Comparison of ENCODE assay signal across 19 cellular contexts in the genomic region with DNA sequence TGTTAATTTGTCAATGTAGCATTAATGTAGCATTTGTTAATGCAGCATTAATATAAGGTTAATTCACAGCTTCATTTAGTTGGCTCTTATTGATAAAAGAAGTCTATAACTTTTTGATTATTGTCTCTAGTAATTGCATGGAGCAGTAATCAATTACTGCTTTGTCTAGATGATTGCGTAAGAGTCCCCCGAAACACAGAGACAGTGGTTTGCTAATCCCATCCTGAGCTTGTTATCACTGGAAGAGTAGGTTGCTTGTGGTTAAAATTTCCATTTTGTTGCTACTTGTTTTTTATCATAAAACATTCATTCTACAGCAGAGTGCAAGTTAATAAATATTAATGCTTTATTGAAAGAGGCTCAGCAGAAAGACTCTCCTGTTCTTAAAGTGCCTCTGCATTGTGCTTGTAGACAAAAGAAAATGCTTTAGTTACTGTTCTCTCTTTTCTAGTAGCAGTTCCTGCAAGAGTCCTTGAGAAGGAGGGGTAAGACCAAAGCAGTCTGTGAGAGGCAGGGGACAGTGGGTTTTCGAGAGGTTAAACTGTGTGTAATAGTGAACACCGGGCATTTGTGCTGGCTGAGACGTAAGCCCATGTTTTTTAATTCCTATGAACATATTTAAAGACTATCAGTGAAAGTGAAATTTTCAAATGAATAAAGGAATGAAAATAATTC.
DNase-seq lines count a peak whose midpoint lies in the region; ATAC-seq, FAIRE-seq and TF ChIP-seq lines count a peak whose summit lies in the region.
"Had no signal": no experiment of that assay in that cellular context is flagged by ENCODE, and none has a peak within 500 bp of the region (broad histone marks: within the 10 kb centered on the region; RNA-seq: fewer than 3 reads in every experiment).

No MANE protein-coding gene starts in this region.

- H2AFZ ChIP-seq in K562 (ENCODE audit: low read depth, low read length), result no peak overlapping the region

- no peaks in the 10 kb centered on the region for H3K27me3 ChIP-seq in HUES64 (ENCODE audit: insufficient read depth, low read length)
- no peaks in the 10 kb centered on the region; a peak in 1 of 5 replicates for H3K27me3 ChIP-seq in K562 (ENCODE audit: control insufficient read depth in 2 of 2, insufficient read depth in 2 of 2, low read length in 2 of 2)
- no peaks in the 10 kb centered on the region for H3K27me3 ChIP-seq in testis
- no peaks in the 10 kb centered on the region for H3K27me3 ChIP-seq in endodermal cell (ENCODE audit: control insufficient read depth, insufficient read depth, low read length, poor library complexity, severe bottlenecking)
- H3K27me3 ChIP-seq: SJCRH30 had no signal

- no peak for TF ChIP-seq RAD21 in K562 (CRISPR knock-in tag; conservative IDR thresholded peaks at IDR 0.05 in 1 of 2, IDR thresholded peaks at IDR 0.05 in 1 of 2)

- H4K20me1 ChIP-seq in K562 (replicated peaks; ENCODE audit: control insufficient read depth, insufficient read depth, low read length), result no peaks in the 10 kb centered on the region

- no TSS peak for BruUV-seq in K562 (replicated peaks; lab: Mats Ljungman, UMichigan)

- ATAC-seq in K562 (no peak), HG03045 (IDR thresholded peaks at IDR 0.05; ENCODE audit: unreplicated experiment) (no peak)
- ATAC-seq: T-helper 17 cell had no signal

- H3K36me3 ChIP-seq in HUES64 (ENCODE audit: insufficient read depth, low read length) (no peaks in the 10 kb centered on the region), K562 (ENCODE audit: control insufficient read depth, insufficient read depth, low read length) (no peaks in the 10 kb centered on the region), testis (ENCODE audit: low read depth, missing control alignments) (no peaks in the 10 kb centered on the region), endodermal cell (ENCODE audit: control insufficient read depth, insufficient read depth, low read length) (no peaks in the 10 kb centered on the region)
- H3K36me3 ChIP-seq: SJCRH30 had no signal

- POLR2A ChIA-PET in K562 (lab: Yijun Ruan, JAX), result interaction anchor here (0.6 kb wide), 1 partner anchor 1896 kb away, joined by 3 read pairs; no protein-coding TSS in a partner anchor

- H3K27ac Mint-ChIP-seq in endodermal cell, result no peak overlapping the region
- H3K27ac Mint-ChIP-seq: B cell, T-helper 17 cell had no signal

- TF ChIP-seq CTCF in K562 (IDR thresholded peaks at IDR 0.05 in 2 of 3, conservative IDR thresholded peaks at IDR 0.05 in 1 of 3; ENCODE audit: insufficient read depth in 2 of 3, low read depth in 1 of 3, low read length in 3 of 3) (no peak), testis (IDR thresholded peaks at IDR 0.05) (no peak), endodermal cell (conservative IDR thresholded peaks at IDR 0.05) (no peak)

- no peak overlapping the region for H3K27ac ChIP-seq in HUES64 (ENCODE audit: low read depth, low read length)
- no peak overlapping the region for H3K27ac ChIP-seq in K562 (ENCODE audit: extremely low read depth, low read depth, low read length)
- H3K27ac ChIP-seq in testis, result peak overlapping the region; percentile 7 to 24
- no peak overlapping the region for H3K27ac ChIP-seq in endodermal cell (ENCODE audit: low read depth, low read length)
- H3K27ac ChIP-seq: SJCRH30 had no signal

- H3K4me1 ChIP-seq in HUES64 (ENCODE audit: insufficient read depth, low read length) (peaks cover 24% of the 10 kb centered on the region; the same call in 1 of the 2 replicates), K562 (replicated peaks in 1 of 2; ENCODE audit: control insufficient read depth in 2 of 2, insufficient read depth in 2 of 2, low read length in 2 of 2) (no peaks in the 10 kb centered on the region), testis (peaks cover 17% of the 10 kb centered on the region), endodermal cell (ENCODE audit: control insufficient read depth, insufficient read depth, low read length) (no peaks in the 10 kb centered on the region)
- H3K4me1 ChIP-seq: SJCRH30 had no signal

- H3K9me1 ChIP-seq in K562 (ENCODE audit: control insufficient read depth, insufficient read depth, low read length), result no peaks in the 10 kb centered on the region

- peaks cover 4% of the 10 kb centered on the region for H3K4me1 Mint-ChIP-seq in endodermal cell
- H3K4me1 Mint-ChIP-seq: B cell, T-helper 17 cell had no signal

- H3K4me3 Mint-ChIP-seq in endodermal cell, result no peak overlapping the region
- H3K4me3 Mint-ChIP-seq: B cell, T-helper 17 cell had no signal

- in situ Hi-C loops in K562 (cut with MboI), result no loop called here

- no peak for TF ChIP-seq EP300 in K562 (IDR thresholded peaks at IDR 0.05; ENCODE audit: low read length)

- DNase-seq in NCI-H82 treated with DMSO at 0.1 percent for 48 hours (lab: John Stamatoyannopoulos, UW; ENCODE audit: unreplicated experiment) (peak; percentile 10), K562 (ENCODE audit: extremely low read depth in 1 of 4, low spot score in 3 of 4) (no peak), testis (no peak), endodermal cell (no peak), LoVo (ENCODE audit: low spot score) (no peak)
- DNase-seq: COR-L47, DMS 273 treated with DMSO at 0.1 percent for 48 hours, H7, Kasumi-1, MM.1S, NCI-H1092 treated with DMSO at 0.1 percent for 48 hours, NCI-H1694 treated with DMSO at 0.1 percent for 48 hours, NCI-H226, T-helper 17 cell had no signal

- CTCF ChIA-PET in K562 (lab: Yijun Ruan, JAX; ENCODE audit: low intra/inter-chr PET ratio), result no interaction called here

- H3K4me2 ChIP-seq in K562 (ENCODE audit: insufficient read depth, low read length), result no peak overlapping the region

- no peaks in the 10 kb centered on the region for H3K9me3 Mint-ChIP-seq in endodermal cell

- no peaks in the 10 kb centered on the region for H3K9me3 ChIP-seq in HUES64 (ENCODE audit: insufficient read depth, low read depth, low read length)
- H3K9me3 ChIP-seq in K562 (replicated peaks; ENCODE audit: control insufficient read depth, insufficient read depth, low read depth, low read length), result no peaks in the 10 kb centered on the region
- H3K9me3 ChIP-seq in testis, result no peaks in the 10 kb centered on the region
- no peaks in the 10 kb centered on the region for H3K9me3 ChIP-seq in endodermal cell (ENCODE audit: control insufficient read depth, low read length)
- H3K9me3 ChIP-seq: SJCRH30 had no signal

- 0 out of 2 replicates have a peak overlapping the region, but pooled peaks have one; percentile 22 for H3K9ac ChIP-seq in HUES64 (ENCODE audit: low read depth, low read length)
- H3K9ac ChIP-seq in K562 (ENCODE audit: insufficient read depth in 1 of 2, low read depth in 2 of 2, low read length in 2 of 2), result no peak overlapping the region
- no peak overlapping the region for H3K9ac ChIP-seq in endodermal cell (ENCODE audit: extremely low read depth, low read length, poor library complexity, severe bottlenecking)

- H3K4me3 ChIP-seq in HUES64 (ENCODE audit: low read length) (no peak overlapping the region), K562 (no peak overlapping the region), testis (no peak overlapping the region), endodermal cell (ENCODE audit: low read length) (no peak overlapping the region)
- H3K4me3 ChIP-seq: SJCRH30 had no signal

- TF ChIP-seq POLR2A in K562 (conservative IDR thresholded peaks at IDR 0.05) (no peak), testis (IDR thresholded peaks at IDR 0.05) (no peak)

- 81% methylated on average over 5 of the region's 5 CpGs for WGBS in HUES64
- 0% methylated on average over 5 of the region's 5 CpGs for WGBS in K562 (ENCODE audit: insufficient coverage, low coverage, missing lambda C conversion rate)
- 60 to 79% methylated on average over 5 of the region's 5 CpGs for WGBS in testis, 2 donors
- 92% methylated on average over 5 of the region's 5 CpGs; no CpG with 5 or more reads in 1 of the 2 experiments for WGBS in endodermal cell (ENCODE audit: insufficient coverage in 1 of 2, insufficient read length in 1 of 2), 2 experiments

- H3K79me2 ChIP-seq in K562 (ENCODE audit: control insufficient read depth, insufficient read depth, low read length), result no peaks in the 10 kb centered on the region

- no peaks in the 10 kb centered on the region for H3K27me3 Mint-ChIP-seq in endodermal cell (ENCODE audit: insufficient read depth)

- no peak for FAIRE-seq in K562 (lab: Jason Lieb, UNC)
- FAIRE-seq: G401.6 had no signal

- no peaks in the 10 kb centered on the region for H3K36me3 Mint-ChIP-seq in endodermal cell (ENCODE audit: low read depth)

- intact Hi-C loops in K562 (cut with micrococcal nuclease) (no loop called here), testis (cut with DNase I; ENCODE audit: low total_unique reads) (no loop called here)

TF ChIP-seq in K562, 482 proteins besides CTCF, POLR2A, EP300 and RAD21:
- no peak for TF ChIP-seq CEBPG (CRISPR knock-in tag; IDR thresholded peaks at IDR 0.05)
- TF ChIP-seq CEBPG (tag; conservative IDR thresholded peaks at IDR 0.05 in 1 of 2, IDR thresholded peaks at IDR 0.05 in 1 of 2), result peak in 1 of 2 experiments; percentile 55; a peak in 2 of 4 replicates
- TF ChIP-seq NR2C2 (CRISPR knock-in tag; IDR thresholded peaks at IDR 0.05), result no peak
- TF ChIP-seq NR2C2 (tag; IDR thresholded peaks at IDR 0.05), result no peak
- peak; percentile 16; the same call in 1 of the 2 replicates for TF ChIP-seq ZNF316 (IDR thresholded peaks at IDR 0.05)
- no peak for TF ChIP-seq JUND (IDR thresholded peaks at IDR 0.05; ENCODE audit: borderline replicate concordance, low read depth, low read length)
- TF ChIP-seq JUND (tag; IDR thresholded peaks at IDR 0.05; ENCODE audit: borderline replicate concordance, low read depth, low read length), result no peak
- no peak for TF ChIP-seq CHD2 (IDR thresholded peaks at IDR 0.05; ENCODE audit: low read depth, low read length)
- no peak for TF ChIP-seq TOE1 (IDR thresholded peaks at IDR 0.05; ENCODE audit: borderline replicate concordance)
- no peak for TF ChIP-seq TOE1 (CRISPR knock-in tag; IDR thresholded peaks at IDR 0.05; ENCODE audit: borderline replicate concordance, low read depth)
- peak; percentile 51 for TF ChIP-seq CEBPB (tag; IDR thresholded peaks at IDR 0.05)
- TF ChIP-seq POLR3G (IDR thresholded peaks at IDR 0.05; ENCODE audit: extremely low read depth, insufficient read length, insufficient replicate concordance), result no peak
- no peak for TF ChIP-seq NCOA2 (IDR thresholded peaks at IDR 0.05; ENCODE audit: partially characterized antibody in 2 of 2)
- no peak for TF ChIP-seq RBM14 (IDR thresholded peaks at IDR 0.05; ENCODE audit: borderline replicate concordance, insufficient read depth, low read depth, low read length)
- TF ChIP-seq RHOXF2B (CRISPR knock-in tag; conservative IDR thresholded peaks at IDR 0.05), result no peak
- TF ChIP-seq MTA2 (IDR thresholded peaks at IDR 0.05; ENCODE audit: low read depth), result no peak
- no peak for TF ChIP-seq RBM25 (IDR thresholded peaks at IDR 0.05; ENCODE audit: low read depth, low read length, severe bottlenecking)
- TF ChIP-seq HSF4 (CRISPR knock-in tag; IDR thresholded peaks at IDR 0.05; ENCODE audit: borderline replicate concordance), result no peak
TF ChIP-seq in K562: peak in this region for 3.

Comparison
In these comparisons a context has a peak if more than half of its experiments do, and no peak if none do; other contexts are left out.
1. H3K27ac ChIP-seq: peak in testis (2 of 2); none in HUES64 (single experiment), K562 (single experiment) and endodermal cell (single experiment).